ENCODE assay signal across 1 cellular context in genomic region chr1:230176871-230177411, GRCh38.
TF ChIP-seq lines count a peak whose summit lies in the region.

No MANE protein-coding gene starts in this region.

TF ChIP-seq in K562, 482 proteins besides CTCF, POLR2A, EP300 and RAD21 (continued from another document and continues in another):
- TF ChIP-seq, protein P1, sequence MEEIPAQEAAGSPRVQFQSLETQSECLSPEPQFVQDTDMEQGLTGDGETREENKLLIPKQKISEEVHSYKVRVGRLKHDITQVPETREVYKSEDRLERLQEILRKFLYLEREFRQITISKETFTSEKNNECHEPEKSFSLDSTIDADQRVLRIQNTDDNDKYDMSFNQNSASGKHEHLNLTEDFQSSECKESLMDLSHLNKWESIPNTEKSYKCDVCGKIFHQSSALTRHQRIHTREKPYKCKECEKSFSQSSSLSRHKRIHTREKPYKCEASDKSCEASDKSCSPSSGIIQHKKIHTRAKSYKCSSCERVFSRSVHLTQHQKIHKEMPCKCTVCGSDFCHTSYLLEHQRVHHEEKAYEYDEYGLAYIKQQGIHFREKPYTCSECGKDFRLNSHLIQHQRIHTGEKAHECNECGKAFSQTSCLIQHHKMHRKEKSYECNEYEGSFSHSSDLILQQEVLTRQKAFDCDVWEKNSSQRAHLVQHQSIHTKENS (CRISPR knock-in tag; IDR thresholded peaks at IDR 0.05) = no peak
- TF ChIP-seq EZH2 (IDR thresholded peaks at IDR 0.05; ENCODE audit: borderline replicate concordance, low read depth, low read length) = no peak
- TF ChIP-seq MCM2 (IDR thresholded peaks at IDR 0.05; ENCODE audit: low read depth) = no peak
- TF ChIP-seq, protein P2, sequence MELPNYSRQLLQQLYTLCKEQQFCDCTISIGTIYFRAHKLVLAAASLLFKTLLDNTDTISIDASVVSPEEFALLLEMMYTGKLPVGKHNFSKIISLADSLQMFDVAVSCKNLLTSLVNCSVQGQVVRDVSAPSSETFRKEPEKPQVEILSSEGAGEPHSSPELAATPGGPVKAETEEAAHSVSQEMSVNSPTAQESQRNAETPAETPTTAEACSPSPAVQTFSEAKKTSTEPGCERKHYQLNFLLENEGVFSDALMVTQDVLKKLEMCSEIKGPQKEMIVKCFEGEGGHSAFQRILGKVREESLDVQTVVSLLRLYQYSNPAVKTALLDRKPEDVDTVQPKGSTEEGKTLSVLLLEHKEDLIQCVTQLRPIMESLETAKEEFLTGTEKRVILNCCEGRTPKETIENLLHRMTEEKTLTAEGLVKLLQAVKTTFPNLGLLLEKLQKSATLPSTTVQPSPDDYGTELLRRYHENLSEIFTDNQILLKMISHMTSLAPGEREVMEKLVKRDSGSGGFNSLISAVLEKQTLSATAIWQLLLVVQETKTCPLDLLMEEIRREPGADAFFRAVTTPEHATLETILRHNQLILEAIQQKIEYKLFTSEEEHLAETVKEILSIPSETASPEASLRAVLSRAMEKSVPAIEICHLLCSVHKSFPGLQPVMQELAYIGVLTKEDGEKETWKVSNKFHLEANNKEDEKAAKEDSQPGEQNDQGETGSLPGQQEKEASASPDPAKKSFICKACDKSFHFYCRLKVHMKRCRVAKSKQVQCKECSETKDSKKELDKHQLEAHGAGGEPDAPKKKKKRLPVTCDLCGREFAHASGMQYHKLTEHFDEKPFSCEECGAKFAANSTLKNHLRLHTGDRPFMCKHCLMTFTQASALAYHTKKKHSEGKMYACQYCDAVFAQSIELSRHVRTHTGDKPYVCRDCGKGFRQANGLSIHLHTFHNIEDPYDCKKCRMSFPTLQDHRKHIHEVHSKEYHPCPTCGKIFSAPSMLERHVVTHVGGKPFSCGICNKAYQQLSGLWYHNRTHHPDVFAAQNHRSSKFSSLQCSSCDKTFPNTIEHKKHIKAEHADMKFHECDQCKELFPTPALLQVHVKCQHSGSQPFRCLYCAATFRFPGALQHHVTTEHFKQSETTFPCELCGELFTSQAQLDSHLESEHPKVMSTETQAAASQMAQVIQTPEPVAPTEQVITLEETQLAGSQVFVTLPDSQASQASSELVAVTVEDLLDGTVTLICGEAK (IDR thresholded peaks at IDR 0.05) = no peak
- TF ChIP-seq, protein P2 (CRISPR knock-in tag; IDR thresholded peaks at IDR 0.05) = no peak
- peak; percentile 72 for TF ChIP-seq HMBOX1 (IDR thresholded peaks at IDR 0.05)
- TF ChIP-seq HBP1 (CRISPR knock-in tag; IDR thresholded peaks at IDR 0.05) = no peak
- TF ChIP-seq YBX1 (IDR thresholded peaks at IDR 0.05) = no peak
- TF ChIP-seq ZNF282 (CRISPR knock-in tag; IDR thresholded peaks at IDR 0.05) = no peak
- TF ChIP-seq ZC3H11A (IDR thresholded peaks at IDR 0.05; ENCODE audit: low read depth, low read length) = no peak
- no peak for TF ChIP-seq CAMTA2 (CRISPR knock-in tag; conservative IDR thresholded peaks at IDR 0.05)
- no peak for TF ChIP-seq NFXL1 (CRISPR knock-in tag; IDR thresholded peaks at IDR 0.05)
- TF ChIP-seq LEF1 (IDR thresholded peaks at IDR 0.05) = no peak
- TF ChIP-seq ZNF232 (CRISPR knock-in tag; IDR thresholded peaks at IDR 0.05) = no peak
- peak; percentile 89 for TF ChIP-seq PRDM10 (IDR thresholded peaks at IDR 0.05; ENCODE audit: partially characterized antibody)
- no peak for TF ChIP-seq ZNF507 (tag; conservative IDR thresholded peaks at IDR 0.05)
- TF ChIP-seq COPS2 (conservative IDR thresholded peaks at IDR 0.05) = no peak
- no peak for TF ChIP-seq ZNF407 (IDR thresholded peaks at IDR 0.05; ENCODE audit: low read depth)
- TF ChIP-seq JUN (IDR thresholded peaks at IDR 0.05; ENCODE audit: borderline replicate concordance, low read depth, low read length) = 0 out of 2 replicates have a peak, but pooled peaks have one; percentile 15
- no peak for TF ChIP-seq JUN (CRISPR knock-in tag; IDR thresholded peaks at IDR 0.05; ENCODE audit: borderline replicate concordance)
- TF ChIP-seq RAD51 (IDR thresholded peaks at IDR 0.05; ENCODE audit: borderline replicate concordance, low read depth) = no peak
- TF ChIP-seq, protein P3, sequence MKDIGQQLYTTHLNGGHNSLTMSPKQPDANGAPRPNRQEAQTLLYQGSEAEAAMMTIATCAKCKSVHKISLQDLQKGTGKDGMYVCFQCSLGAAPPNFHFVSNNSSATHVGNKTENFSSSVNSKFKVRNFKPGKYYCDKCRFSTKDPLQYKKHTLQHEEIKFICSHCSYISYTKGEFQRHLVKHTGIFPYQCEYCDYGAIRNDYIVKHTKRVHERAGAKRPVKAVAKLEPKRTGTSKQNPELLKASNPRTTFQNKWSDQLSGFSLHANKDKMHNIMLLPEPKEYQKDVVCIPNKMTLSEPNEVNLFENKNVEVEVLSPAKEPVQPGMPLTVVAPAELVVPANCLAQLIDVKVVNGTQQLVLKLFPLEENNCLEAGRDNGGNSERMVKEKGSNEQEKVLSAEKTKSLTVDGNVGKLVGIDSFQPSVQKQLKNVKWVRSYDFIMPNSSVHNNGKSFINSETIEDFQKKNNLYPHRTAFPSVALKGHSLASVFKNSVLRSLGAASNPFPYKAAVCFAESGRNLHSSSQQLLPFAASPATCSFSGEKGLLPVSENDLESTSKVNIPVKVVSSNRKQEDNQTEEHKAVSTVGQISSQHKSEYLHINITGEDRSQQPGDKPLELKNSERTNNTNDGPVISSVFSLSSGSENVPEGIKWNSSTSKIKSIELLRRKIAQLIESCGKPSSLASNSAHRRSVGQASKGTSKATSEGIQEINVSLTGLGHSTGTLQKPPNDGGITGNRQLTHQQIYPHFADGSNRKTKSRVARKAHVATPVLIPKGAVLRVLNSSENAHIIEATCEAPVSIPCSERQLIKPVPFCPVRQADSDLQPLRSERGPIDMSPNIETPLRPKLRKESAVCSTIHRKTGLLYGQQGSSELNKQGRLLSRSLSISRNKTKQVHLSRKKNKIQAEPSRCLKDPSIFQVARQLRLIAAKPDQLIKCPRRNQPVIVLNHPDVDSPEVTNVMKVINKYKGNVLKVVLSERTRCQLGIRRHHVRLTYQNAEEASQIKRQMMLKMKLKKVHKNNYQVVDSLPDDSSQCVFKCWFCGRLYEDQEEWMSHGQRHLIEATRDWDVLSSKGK (CRISPR knock-in tag; IDR thresholded peaks at IDR 0.05) = no peak
- no peak for TF ChIP-seq HDAC1 (IDR thresholded peaks at IDR 0.05)
- TF ChIP-seq SMARCA4 (IDR thresholded peaks at IDR 0.05) = peak; percentile 50
